ENCODE assay signal across 8 cellular contexts in genomic region chr2:127197475-127198385, GRCh38. TPM values are rescaled to one million over a fixed set of nuclear protein-coding genes. Genes with fewer than 3 reads are reported as not detected.
DNase-seq lines count a peak whose midpoint lies in the region; ATAC-seq and TF ChIP-seq lines count a peak whose summit lies in the region.

No MANE protein-coding gene starts in this region.

- H3K27ac ChIP-seq in OCI-LY3 (ENCODE audit: low read length) = no peak overlapping the region

- H3K36me3 ChIP-seq in OCI-LY3 (replicated peaks; ENCODE audit: low read depth, low read length) = no peaks in the 10 kb centered on the region

- peak; percentile 95 for ATAC-seq in GM18867 (IDR thresholded peaks at IDR 0.05; ENCODE audit: unreplicated experiment)
- ATAC-seq in GM21360 (IDR thresholded peaks at IDR 0.05; ENCODE audit: unreplicated experiment) = no peak

- H3K79me2 ChIP-seq in OCI-LY3 (ENCODE audit: low read length) = no peaks in the 10 kb centered on the region

- H3K4me3 ChIP-seq in AG04449 (ENCODE audit: low read depth, low read length) (no peak overlapping the region), OCI-LY3 (ENCODE audit: low read length) (peak overlapping the region; percentile 77)

- H3K4me2 ChIP-seq in OCI-LY3 (ENCODE audit: low read length) = peak overlapping the region; percentile 93

- peaks cover 6% of the 10 kb centered on the region for H3K27me3 ChIP-seq in OCI-LY3 (ENCODE audit: low read depth, low read length)

- H3K4me1 ChIP-seq in OCI-LY3 (ENCODE audit: low read length) = peaks cover 5% of the 10 kb centered on the region; the same call in 1 of the 2 replicates

- DNase-seq in AG04449 (ENCODE audit: low read depth, low spot score) = no peak
- DNase-seq in HT-29 (ENCODE audit: low spot score) = peak; percentile 85
- DNase-seq in activated T-cell treated with anti-CD3 and anti-CD28 coated beads for 24 hours (ENCODE audit: low read depth) = peak; percentile 26
- peak; percentile 25 for DNase-seq in fibroblast of gingiva (ENCODE audit: low read depth)
- peak; percentile 87 for DNase-seq in posterior vena cava (ENCODE audit: low spot score)

- CTCF ChIA-PET in AG04449 (lab: Yijun Ruan, JAX) = interaction anchor here (0.6 to 1.7 kb wide), 32 partner anchors 8 to 285 kb away, joined by 3 to 18 read pairs (median 4); partner anchors contain the start of gene ERCC3

- TF ChIP-seq CTCF in AG04449 (IDR thresholded peaks at IDR 0.05; ENCODE audit: insufficient read depth, low read length, missing control alignments) = peak; percentile 90
- peak; percentile 87 for TF ChIP-seq CTCF in OCI-LY3 (IDR thresholded peaks at IDR 0.05; ENCODE audit: low read depth, low read length)

- H3K9ac ChIP-seq in OCI-LY3 (ENCODE audit: low read length) = 0 out of 2 replicates have a peak overlapping the region, but pooled peaks have one; percentile 34

- no peaks in the 10 kb centered on the region for H3K9me3 ChIP-seq in OCI-LY3 (ENCODE audit: insufficient read depth, low read length)

- H2AFZ ChIP-seq in OCI-LY3 (ENCODE audit: low read depth, low read length) = peak overlapping the region; percentile 81

- no peaks in the 10 kb centered on the region for H4K20me1 ChIP-seq in OCI-LY3 (ENCODE audit: insufficient read depth, low read length)

- intact Hi-C loops in posterior vena cava (cut with DNase I) = no loop called here

- POLR2A ChIA-PET in AG04449 (lab: Yijun Ruan, JAX) = no interaction called here

RNA-seq across cellular contexts. Expression of gene CYP27C1, which starts 22.4 kb away (rescaled TPM):
- not detected in 2 replicates for total RNA-seq in HT-29 (2014; rRNA removed; shearing (Covaris generic))
- under 1 TPM; 0.29 to 0.88 TPM for total RNA-seq in posterior vena cava
